ENCODE assay signal across 18 cellular contexts in the genomic region with DNA sequence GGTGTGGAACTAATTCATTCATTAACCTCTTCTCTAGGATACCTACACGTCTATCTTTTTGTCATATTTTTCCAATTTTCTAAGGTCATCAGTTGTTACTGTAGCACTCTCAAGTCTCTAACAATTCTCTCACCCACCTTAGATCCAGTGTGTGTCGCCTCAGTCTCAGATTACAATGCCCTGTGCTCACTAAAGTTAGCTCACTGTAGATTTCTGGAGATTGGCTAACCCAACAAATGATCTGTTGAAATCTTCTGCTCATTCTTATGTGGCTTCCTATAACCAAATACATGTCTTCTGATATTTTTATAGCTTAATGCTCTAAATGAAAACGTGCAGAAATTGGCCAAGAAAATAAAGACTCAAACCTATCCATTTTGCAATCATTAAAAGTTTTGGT.
A peak's percentile ranks its signal among the peaks of the same experiment; 100 is the strongest.
DNase-seq lines count a peak whose midpoint lies in the region; ATAC-seq and TF ChIP-seq lines count a peak whose summit lies in the region.
"Had no signal": no experiment of that assay in that cellular context is flagged by ENCODE, and none has a peak within 500 bp of the region (broad histone marks: within the 10 kb centered on the region; RNA-seq: fewer than 3 reads in every experiment).

No MANE protein-coding gene starts in this region.

- CTCF ChIA-PET in Caco-2 (lab: Charles Lee), result no interaction called here
- CTCF ChIA-PET in IMR-90 (lab: Yijun Ruan, JAX), result interaction anchor here (1.4 kb wide), 1 partner anchor 9 kb away, joined by 7 read pairs; no protein-coding TSS in a partner anchor

- no peak overlapping the region for H4K91ac ChIP-seq in IMR-90 (ENCODE audit: insufficient read depth, low read depth, low read length)

- DNase-seq in Caco-2 (no peak), IMR-90 (peak; percentile 25), choroid plexus epithelial cell (ENCODE audit: low read depth) (peak; percentile 58), nephron progenitor cell (no peak), occipital lobe (lab: John Stamatoyannopoulos, UW) (no peak), ovary (no peak)
- DNase-seq in activated T-helper 2 cell treated with anti-CD3 and anti-CD28 coated beads, Interferon-gamma antibody, Interleukin-2, Interleukin-4, amounts not matched to agents 10 μg/mL and 5 μg/mL and 100 μg/mL, durations not matched to agents 14 hours and 24 hours and 36 hours (ENCODE audit: low spot score), result no peak
- DNase-seq: Calu3; CD4-positive, CD25-positive, alpha-beta regulatory T cell; MG63; NCI-H1092; NCI-H2171 treated with DMSO at 0.1 percent for 48 hours; NCI-H510A; NCI-H82 had no signal

- no peak overlapping the region for H2AFZ ChIP-seq in IMR-90 (replicated peaks; ENCODE audit: low read length, poor library complexity)

- peak overlapping the region; percentile 8 for H3K27ac Mint-ChIP-seq in Caco-2 (ENCODE audit: unreplicated experiment)
- H3K27ac Mint-ChIP-seq in nephron progenitor cell, result peak overlapping the region; percentile 2
- no peak overlapping the region for H3K27ac Mint-ChIP-seq in activated T-helper 2 cell treated with anti-CD3 and anti-CD28 coated beads, Interferon-gamma antibody, Interleukin-2, Interleukin-4, amounts not matched to agents 10 μg/mL and 5 μg/mL and 100 μg/mL, durations not matched to agents 14 hours and 24 hours and 36 hours
- H3K27ac Mint-ChIP-seq: B cell; CD4-positive, CD25-positive, alpha-beta regulatory T cell had no signal

- no peak overlapping the region for H3K4ac ChIP-seq in IMR-90 (ENCODE audit: low read depth, low read length)

- no peaks in the 10 kb centered on the region for H3K9me3 ChIP-seq in Caco-2
- H3K9me3 ChIP-seq in IMR-90 (ENCODE audit: control insufficient read depth, insufficient read depth, low read length), result no peaks in the 10 kb centered on the region
- no peaks in the 10 kb centered on the region for H3K9me3 ChIP-seq in ovary
- H3K9me3 ChIP-seq: HAP-1, MG63 had no signal

- no peak overlapping the region for H3K18ac ChIP-seq in IMR-90 (ENCODE audit: low read depth, low read length)

- ATAC-seq in IMR-90 (ENCODE audit: low read depth), result no peak
- ATAC-seq: Panc1, Right ventricle myocardium inferior had no signal

- H3K4me3 ChIP-seq in Caco-2 (ENCODE audit: low read depth, low read length) (no peak overlapping the region), IMR-90 (ENCODE audit: insufficient read depth, low read depth, low read length) (no peak overlapping the region), choroid plexus epithelial cell (ENCODE audit: low read depth, low read length) (no peak overlapping the region), ovary (no peak overlapping the region)
- H3K4me3 ChIP-seq: HAP-1, MG63 had no signal

- no peaks in the 10 kb centered on the region for H3K79me1 ChIP-seq in IMR-90 (ENCODE audit: low read depth in 1 of 2, low read length in 2 of 2)

- H3K9me1 ChIP-seq in IMR-90 (ENCODE audit: insufficient read depth, low read length), result 0 out of 2 replicates have a peak, but pooled peaks cover 2% of the 10 kb centered on the region

- H3K4me1 ChIP-seq in Caco-2 (peaks cover 55% of the 10 kb centered on the region), IMR-90 (ENCODE audit: control insufficient read depth, insufficient read depth, low read length) (no peaks in the 10 kb centered on the region), ovary (ENCODE audit: insufficient read depth) (no peaks in the 10 kb centered on the region)

- no peak overlapping the region for H4K8ac ChIP-seq in IMR-90 (ENCODE audit: low read depth in 2 of 2, low read length in 2 of 2)

- POLR2A ChIA-PET in Caco-2 (lab: Charles Lee), result interaction anchor here (0.9 kb wide), 1 partner anchor 10 kb away, joined by 6 read pairs; no protein-coding TSS in a partner anchor
- POLR2A ChIA-PET in IMR-90 (lab: Charles Lee; ENCODE audit: unreplicated experiment), result no interaction called here

- H4K20me1 ChIP-seq in IMR-90 (ENCODE audit: insufficient read depth, low read length), result no peaks in the 10 kb centered on the region

- TF ChIP-seq POLR2A in IMR-90 (IDR thresholded peaks at IDR 0.05; ENCODE audit: low read depth, low read length), result no peak
- TF ChIP-seq POLR2A in ovary (IDR thresholded peaks at IDR 0.05), result no peak

- 90% methylated on average over 2 of the region's 3 CpGs; no CpG with 5 or more reads in 1 of the 2 experiments for WGBS in IMR-90 (ENCODE audit: extremely low coverage in 2 of 2, insufficient read length in 1 of 2), 2 experiments
- WGBS in ovary, 3 donors, result 72 to 82% (median 78%) methylated on average over 3 of the region's 3 CpGs

- dilution Hi-C loops in IMR-90 (cut with HindIII; ENCODE audit: low sequenced_read_pairs, unreplicated experiment), result no loop called here

- peaks cover 47% of the 10 kb centered on the region for H3K36me3 Mint-ChIP-seq in Caco-2 (ENCODE audit: insufficient read depth, unreplicated experiment)
- H3K36me3 Mint-ChIP-seq in nephron progenitor cell (ENCODE audit: low read depth), result peaks cover 48% of the 10 kb centered on the region
- peaks cover 16% of the 10 kb centered on the region for H3K36me3 Mint-ChIP-seq in activated T-helper 2 cell treated with anti-CD3 and anti-CD28 coated beads, Interferon-gamma antibody, Interleukin-2, Interleukin-4, amounts not matched to agents 10 μg/mL and 5 μg/mL and 100 μg/mL, durations not matched to agents 14 hours and 24 hours and 36 hours (ENCODE audit: low read depth)

- no peak overlapping the region for H3K56ac ChIP-seq in IMR-90 (ENCODE audit: extremely low read depth, insufficient read depth, low read length)

- no peak overlapping the region for H3K4me2 ChIP-seq in IMR-90 (ENCODE audit: low read depth, low read length)

- no peak overlapping the region for H2BK5ac ChIP-seq in IMR-90 (ENCODE audit: low read depth, low read length, poor library complexity, severe bottlenecking)

- H2AK9ac ChIP-seq in IMR-90 (replicated peaks; ENCODE audit: low read depth, low read length, poor library complexity), result no peak overlapping the region

- H3K36me3 ChIP-seq in Caco-2 (ENCODE audit: control insufficient read depth, insufficient read depth, low read length) (no peaks in the 10 kb centered on the region), IMR-90 (ENCODE audit: control insufficient read depth, insufficient read depth, low read length) (peaks cover 7% of the 10 kb centered on the region), ovary (no peaks in the 10 kb centered on the region)
- H3K36me3 ChIP-seq: MG63 had no signal

- H3K23ac ChIP-seq in IMR-90 (ENCODE audit: low read depth, low read length), result no peak overlapping the region

- no peak for TF ChIP-seq RAD21 in IMR-90 (IDR thresholded peaks at IDR 0.05; ENCODE audit: low read length)

- BruUV-seq in Caco-2 (replicated peaks; lab: Mats Ljungman, UMichigan) (no TSS peak), IMR-90 (replicated peaks; lab: Mats Ljungman, UMichigan) (no TSS peak)

- peaks cover 44% of the 10 kb centered on the region for H3K4me1 Mint-ChIP-seq in Caco-2 (ENCODE audit: low read depth, unreplicated experiment)
- peaks cover 67% of the 10 kb centered on the region for H3K4me1 Mint-ChIP-seq in nephron progenitor cell
- H3K4me1 Mint-ChIP-seq in activated T-helper 2 cell treated with anti-CD3 and anti-CD28 coated beads, Interferon-gamma antibody, Interleukin-2, Interleukin-4, amounts not matched to agents 10 μg/mL and 5 μg/mL and 100 μg/mL, durations not matched to agents 14 hours and 24 hours and 36 hours (ENCODE audit: low read depth), result no peaks in the 10 kb centered on the region
- H3K4me1 Mint-ChIP-seq: B cell; CD4-positive, CD25-positive, alpha-beta regulatory T cell had no signal

- intact Hi-C loops in Caco-2 (cut with micrococcal nuclease; ENCODE audit: unreplicated experiment), result loop anchor here (5.0 kb wide), 1 partner anchor 102 kb away; no protein-coding TSS in a partner anchor
- intact Hi-C loops in IMR-90 (cut with micrococcal nuclease), result loop anchor here (5.0 kb wide), 1 partner anchor 848 kb away; no protein-coding TSS in a partner anchor
- intact Hi-C loops in ovary (cut with DNase I), result no loop called here
- intact Hi-C loops in activated T-helper 2 cell treated with anti-CD3 and anti-CD28 coated beads, Interferon-gamma antibody, Interleukin-2, Interleukin-4, amounts not matched to agents 10 μg/mL and 5 μg/mL and 100 μg/mL, durations not matched to agents 14 hours and 24 hours and 36 hours (cut with micrococcal nuclease), result no loop called here

- no peak overlapping the region for H2AK5ac ChIP-seq in IMR-90 (ENCODE audit: low read depth, low read length)

- H3K27me3 Mint-ChIP-seq in Caco-2 (ENCODE audit: insufficient read depth, unreplicated experiment) (no peaks in the 10 kb centered on the region), nephron progenitor cell (ENCODE audit: low read depth, poor library complexity) (no peaks in the 10 kb centered on the region)
- no peaks in the 10 kb centered on the region for H3K27me3 Mint-ChIP-seq in activated T-helper 2 cell treated with anti-CD3 and anti-CD28 coated beads, Interferon-gamma antibody, Interleukin-2, Interleukin-4, amounts not matched to agents 10 μg/mL and 5 μg/mL and 100 μg/mL, durations not matched to agents 14 hours and 24 hours and 36 hours (ENCODE audit: low read depth)
- H3K27me3 Mint-ChIP-seq: B cell; CD4-positive, CD25-positive, alpha-beta regulatory T cell had no signal

- no peak overlapping the region for H4K5ac ChIP-seq in IMR-90 (ENCODE audit: low read depth, low read length)

- TF ChIP-seq CTCF in Caco-2 (IDR thresholded peaks at IDR 0.05; ENCODE audit: insufficient read depth in 1 of 2, low read depth in 1 of 2, low read length in 1 of 2, severe bottlenecking in 1 of 2, unreplicated experiment in 1 of 2) (no peak), IMR-90 (conservative IDR thresholded peaks at IDR 0.05; ENCODE audit: low read depth, low read length) (no peak), choroid plexus epithelial cell (conservative IDR thresholded peaks at IDR 0.05; ENCODE audit: low read depth, low read length) (no peak), nephron progenitor cell (IDR thresholded peaks at IDR 0.05) (no peak), ovary (IDR thresholded peaks at IDR 0.05) (no peak)

- H3K9ac ChIP-seq in IMR-90 (ENCODE audit: low read depth, low read length), result no peak overlapping the region

- no peak overlapping the region for H3K14ac ChIP-seq in IMR-90 (replicated peaks; ENCODE audit: low read depth, low read length)

- no peak overlapping the region for H2BK20ac ChIP-seq in IMR-90 (ENCODE audit: low read depth, low read length)

- H3K27me3 ChIP-seq in Caco-2 (replicated peaks; ENCODE audit: control insufficient read depth, insufficient read depth, low read length) (no peaks in the 10 kb centered on the region), IMR-90 (ENCODE audit: control insufficient read depth, insufficient read depth, low read length) (no peaks in the 10 kb centered on the region), ovary (no peaks in the 10 kb centered on the region)
- H3K27me3 ChIP-seq: MG63 had no signal

- H2BK120ac ChIP-seq in IMR-90 (ENCODE audit: low read depth, low read length), result no peak overlapping the region

- H3K27ac ChIP-seq in IMR-90 (ENCODE audit: insufficient read depth, low read length), result no peak overlapping the region
- H3K27ac ChIP-seq in ovary, result no peak overlapping the region

- no peaks in the 10 kb centered on the region for H3K9me3 Mint-ChIP-seq in Caco-2 (ENCODE audit: unreplicated experiment)
- no peaks in the 10 kb centered on the region for H3K9me3 Mint-ChIP-seq in nephron progenitor cell
- no peaks in the 10 kb centered on the region for H3K9me3 Mint-ChIP-seq in activated T-helper 2 cell treated with anti-CD3 and anti-CD28 coated beads, Interferon-gamma antibody, Interleukin-2, Interleukin-4, amounts not matched to agents 10 μg/mL and 5 μg/mL and 100 μg/mL, durations not matched to agents 14 hours and 24 hours and 36 hours
- H3K9me3 Mint-ChIP-seq: CD4-positive, CD25-positive, alpha-beta regulatory T cell had no signal

- H3K4me3 Mint-ChIP-seq in Caco-2 (ENCODE audit: unreplicated experiment), result no peak overlapping the region
- H3K4me3 Mint-ChIP-seq in nephron progenitor cell, result peak overlapping the region; percentile 0
- H3K4me3 Mint-ChIP-seq in activated T-helper 2 cell treated with anti-CD3 and anti-CD28 coated beads, Interferon-gamma antibody, Interleukin-2, Interleukin-4, amounts not matched to agents 10 μg/mL and 5 μg/mL and 100 μg/mL, durations not matched to agents 14 hours and 24 hours and 36 hours (ENCODE audit: low read depth), result no peak overlapping the region
- H3K4me3 Mint-ChIP-seq: B cell; CD4-positive, CD25-positive, alpha-beta regulatory T cell had no signal

- TF ChIP-seq EP300 in ovary (IDR thresholded peaks at IDR 0.05), result no peak

- H2BK15ac ChIP-seq in IMR-90 (ENCODE audit: low read depth, low read length), result no peak overlapping the region

- in situ Hi-C loops in IMR-90 (cut with MboI; ENCODE audit: low sequenced_read_pairs), result no loop called here

Comparison
In these comparisons a context has a peak if more than half of its experiments do, and no peak if none do; other contexts are left out.
1. DNase-seq: peak in IMR-90 (single experiment) and choroid plexus epithelial cell (single experiment); none in Caco-2 (0 of 2), nephron progenitor cell (single experiment), occipital lobe (single experiment), ovary (0 of 5) and activated T-helper 2 cell treated with anti-CD3 and anti-CD28 coated beads, Interferon-gamma antibody, Interleukin-2, Interleukin-4, amounts not matched to agents 10 μg/mL and 5 μg/mL and 100 μg/mL, durations not matched to agents 14 hours and 24 hours and 36 hours (single experiment).
2. intact Hi-C loops: an anchor here in Caco-2 (5.0 kb wide) and IMR-90 (5.0 kb wide); none called in ovary and activated T-helper 2 cell treated with anti-CD3 and anti-CD28 coated beads, Interferon-gamma antibody, Interleukin-2, Interleukin-4, amounts not matched to agents 10 μg/mL and 5 μg/mL and 100 μg/mL, durations not matched to agents 14 hours and 24 hours and 36 hours.